9 cellular contexts compared by ENCODE assay signal in genomic region chr2:206160807-206161179, GRCh38. TPM values are rescaled to one million over a fixed set of nuclear protein-coding genes. Genes with fewer than 3 reads are reported as not detected.
DNase-seq lines count a peak whose midpoint lies in the region; ATAC-seq, FAIRE-seq and TF ChIP-seq lines count a peak whose summit lies in the region.
"Had no signal": no experiment of that assay in that cellular context is flagged by ENCODE, and none has a peak within 500 bp of the region (broad histone marks: within the 10 kb centered on the region; RNA-seq: fewer than 3 reads in every experiment).

No MANE protein-coding gene starts in this region.

- H3K4me3 ChIP-seq in kidney (ENCODE audit: low read length in 2 of 2) (peak overlapping the region; percentile 96), thoracic aorta (peak overlapping the region; percentile 93)

- H3K4me1 Mint-ChIP-seq in activated CD4-positive, alpha-beta T cell treated with anti-CD3 and anti-CD28 coated beads, Interleukin-2, amount 10 ng/mL, durations not matched to agents 7 days and 5 days, result peaks cover 51% of the 10 kb centered on the region

- H3K36me3 Mint-ChIP-seq in activated CD4-positive, alpha-beta T cell treated with anti-CD3 and anti-CD28 coated beads, Interleukin-2, amount 10 ng/mL, durations not matched to agents 7 days and 5 days (ENCODE audit: low read depth), result peaks cover 51% of the 10 kb centered on the region

- in situ Hi-C loops in GM13976 (cut with MboI; ENCODE audit: low sequenced_read_pairs, unreplicated experiment), result no loop called here

- peak overlapping the region; percentile 98 for H3K4me3 Mint-ChIP-seq in activated CD4-positive, alpha-beta T cell treated with anti-CD3 and anti-CD28 coated beads, Interleukin-2, amount 10 ng/mL, durations not matched to agents 7 days and 5 days

- no peaks in the 10 kb centered on the region for H3K27me3 Mint-ChIP-seq in activated CD4-positive, alpha-beta T cell treated with anti-CD3 and anti-CD28 coated beads, Interleukin-2, amount 10 ng/mL, durations not matched to agents 7 days and 5 days

- H3K9me3 ChIP-seq in kidney (ENCODE audit: control insufficient read depth in 1 of 2, low read length in 2 of 2) (no peaks in the 10 kb centered on the region), thoracic aorta (no peaks in the 10 kb centered on the region)

- CTCF ChIA-PET in activated CD4-positive, alpha-beta T cell treated with anti-CD3 and anti-CD28 coated beads, Interleukin-2, amount 10 ng/mL, durations not matched to agents 7 days and 5 days (lab: Charles Lee), result interaction anchor here (0.7 to 1.9 kb wide), 2 partner anchors 10 to 75 kb away, joined by 3 to 4 read pairs; partner anchors contain the start of gene INO80D

- DNase-seq in activated CD4-positive, alpha-beta T cell treated with anti-CD3 and anti-CD28 coated beads, Interleukin-2, amount 10 ng/mL, durations not matched to agents 7 days and 5 days, result no peak
- DNase-seq in activated CD4-positive, alpha-beta T cell treated with anti-CD3 and anti-CD28 coated beads, Interleukin-2, amount 50 U/mL, for 48 hours, result no peak
- DNase-seq in activated naive CD4-positive, alpha-beta T cell treated with anti-CD3 and anti-CD28 coated beads, Interleukin-2, amount 50 U/mL, for 16 hours, result peak; percentile 21
- DNase-seq in kidney, result no peak
- no peak for DNase-seq in thoracic aorta (ENCODE audit: low spot score)
- no peak for DNase-seq in GM13976 (ENCODE audit: low spot score)

- H3K27ac ChIP-seq in kidney (ENCODE audit: low read depth in 2 of 2, low read length in 2 of 2), result no peak overlapping the region
- peak overlapping the region in 1 of 2 donors; percentile 80 for H3K27ac ChIP-seq in thoracic aorta

- H3K9me3 Mint-ChIP-seq in activated CD4-positive, alpha-beta T cell treated with anti-CD3 and anti-CD28 coated beads, Interleukin-2, amount 10 ng/mL, durations not matched to agents 7 days and 5 days, result peaks cover 2% of the 10 kb centered on the region

- POLR2A ChIA-PET in activated CD4-positive, alpha-beta T cell treated with anti-CD3 and anti-CD28 coated beads, Interleukin-2, amount 10 ng/mL, durations not matched to agents 7 days and 5 days (lab: Charles Lee), result no interaction called here

- H3K4me1 ChIP-seq in kidney (ENCODE audit: control insufficient read depth in 1 of 2, insufficient read depth in 1 of 2, low read depth in 1 of 2, low read length in 2 of 2), result peaks cover 6 to 13% of the 10 kb centered on the region in 2 donors
- H3K4me1 ChIP-seq in thoracic aorta (ENCODE audit: control insufficient read depth in 1 of 2, low read depth in 2 of 2), result peaks cover 18 to 26% of the 10 kb centered on the region in 2 donors

- no peaks in the 10 kb centered on the region for H3K27me3 ChIP-seq in thoracic aorta (replicated peaks; ENCODE audit: insufficient read depth)

- no peak for FAIRE-seq in kidney (lab: Jason Lieb, UNC)
- FAIRE-seq: frontal cortex had no signal

- ATAC-seq in thoracic aorta (ENCODE audit: insufficient number of reproducible peaks, low FRiP score, low read depth), result no peak
- no peak for ATAC-seq in GM18858 (IDR thresholded peaks at IDR 0.05; ENCODE audit: unreplicated experiment)
- ATAC-seq in HG02981 (IDR thresholded peaks at IDR 0.05; ENCODE audit: unreplicated experiment), result no peak

- peaks cover 9 to 27% of the 10 kb centered on the region in 2 donors for H3K36me3 ChIP-seq in kidney (ENCODE audit: control insufficient read depth in 1 of 2, insufficient read depth in 2 of 2, low read length in 2 of 2)
- H3K36me3 ChIP-seq in thoracic aorta, result peaks cover 15% of the 10 kb centered on the region

- intact Hi-C loops in kidney (cut with DNase I), result no loop called here

- no peak for TF ChIP-seq CTCF in kidney (IDR thresholded peaks at IDR 0.05; ENCODE audit: borderline replicate concordance, extremely low read depth, insufficient read depth)
- no peak for TF ChIP-seq CTCF in thoracic aorta (IDR thresholded peaks at IDR 0.05)
- TF ChIP-seq CTCF in GM13976 (IDR thresholded peaks at IDR 0.05; ENCODE audit: borderline replicate concordance, control extremely low read depth, extremely low read depth, insufficient read depth, missing control alignments), result no peak

- peak overlapping the region; percentile 98 for H3K27ac Mint-ChIP-seq in activated CD4-positive, alpha-beta T cell treated with anti-CD3 and anti-CD28 coated beads, Interleukin-2, amount 10 ng/mL, durations not matched to agents 7 days and 5 days

- peak overlapping the region in 1 of 2 donors; percentile 68 for H3K9ac ChIP-seq in kidney (ENCODE audit: low read length in 2 of 2)

RNA-seq across cellular contexts. Expression of gene EEF1B2, which starts 1.1 kb away (rescaled TPM):
- total RNA-seq in activated CD4-positive, alpha-beta T cell treated with anti-CD3 and anti-CD28 coated beads, Interleukin-2, amount 10 ng/mL, durations not matched to agents 7 days and 5 days, result 100 to 1,000 TPM; 639 to 650 TPM
- total RNA-seq in kidney (444 TPM), thoracic aorta (100 to 1,000 TPM; 123 to 215 TPM)
- polyA plus RNA-seq in kidney (ENCODE audit: insufficient read depth, low read depth, low replicate concordance), result 529 TPM

RNA-seq across cellular contexts. Expression of gene NDUFS1, which starts 1.5 kb away (rescaled TPM):
- 10 to 100 TPM; 58.9 to 64.9 TPM for total RNA-seq in activated CD4-positive, alpha-beta T cell treated with anti-CD3 and anti-CD28 coated beads, Interleukin-2, amount 10 ng/mL, durations not matched to agents 7 days and 5 days
- total RNA-seq in kidney (97.2 TPM), thoracic aorta (100 to 1,000 TPM in 1 of 2 donors, 10 to 100 TPM in 1; 63.0 to 115 TPM)
- polyA plus RNA-seq in kidney (ENCODE audit: insufficient read depth, low read depth, low replicate concordance), result 67.6 TPM
